ENCODE assay signal across 8 cellular contexts in the genomic region with DNA sequence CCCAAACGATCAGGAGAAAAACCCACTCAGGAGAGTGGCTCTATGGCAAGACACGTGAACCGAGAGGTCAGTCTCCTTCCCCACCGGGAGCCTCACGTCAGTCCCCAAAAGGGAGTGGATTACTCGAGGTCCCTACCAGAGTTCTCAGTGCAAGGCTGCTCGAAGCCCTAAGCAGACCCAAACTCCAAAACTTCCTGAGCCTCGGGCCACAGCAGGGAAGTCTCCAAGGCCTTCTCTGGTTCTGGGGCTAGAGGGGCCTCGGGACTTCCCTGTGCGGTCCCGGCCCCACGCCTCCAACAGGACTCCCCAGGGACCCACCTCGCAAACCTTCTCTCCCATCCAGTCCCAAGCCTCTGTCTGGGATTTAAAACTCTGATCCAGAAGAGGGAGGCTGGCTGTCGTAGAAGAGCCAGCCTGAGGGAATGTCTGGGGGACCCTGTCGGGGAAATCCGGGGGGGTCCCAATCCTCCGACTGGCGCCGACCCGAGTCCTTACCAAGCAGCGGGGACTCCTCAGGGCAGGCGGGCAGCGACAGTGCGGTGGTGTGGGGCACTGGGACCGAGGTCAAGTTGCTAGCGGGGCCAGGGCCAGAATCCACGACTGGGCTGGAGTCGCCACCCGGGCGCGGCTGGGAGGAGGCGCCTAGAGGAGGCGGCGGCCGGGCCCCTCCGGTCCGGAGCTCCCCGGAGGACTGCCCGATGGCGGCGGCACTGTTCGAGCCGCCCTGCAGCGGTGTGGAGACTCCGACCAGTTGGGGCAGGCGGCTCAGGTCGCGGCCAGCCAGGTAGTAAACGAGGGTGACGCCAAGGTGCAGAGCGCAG. TPM values are rescaled to one million over a fixed set of nuclear protein-coding genes. Genes with fewer than 3 reads are reported as not detected.
DNase-seq lines count a peak whose midpoint lies in the region; ATAC-seq and TF ChIP-seq lines count a peak whose summit lies in the region.

No MANE protein-coding gene starts in this region.

- H3K4me1 ChIP-seq in DOHH2 (ENCODE audit: control insufficient read depth, low read length) (peaks cover 60% of the 10 kb centered on the region), GM23248 (ENCODE audit: insufficient read depth) (peaks cover 40% of the 10 kb centered on the region), Loucy (ENCODE audit: insufficient read depth, low read length, poor library complexity, severe bottlenecking) (peaks cover 61% of the 10 kb centered on the region), iPS DF 6.9 (ENCODE audit: control insufficient read depth, insufficient read depth, low read length) (peaks cover 5% of the 10 kb centered on the region; the same call in 1 of the 2 replicates), spleen (peaks cover 48 to 82% (median 68%) of the 10 kb centered on the region in 6 donors)

- H3K9me2 ChIP-seq in DOHH2 (replicated peaks; ENCODE audit: control insufficient read depth, low read length) (no peaks in the 10 kb centered on the region), GM23248 (ENCODE audit: insufficient read depth) (no peaks in the 10 kb centered on the region), Loucy (replicated peaks; ENCODE audit: low read depth, low read length) (no peaks in the 10 kb centered on the region)

- no peaks in the 10 kb centered on the region for H4K20me1 ChIP-seq in DOHH2 (ENCODE audit: control insufficient read depth, insufficient read depth, low read depth, low read length)
- H4K20me1 ChIP-seq in GM23248 (ENCODE audit: insufficient read depth) = no peaks in the 10 kb centered on the region
- H4K20me1 ChIP-seq in Loucy (ENCODE audit: insufficient read depth, low read length, poor library complexity, severe bottlenecking) = peaks cover 14% of the 10 kb centered on the region

- H3K9ac ChIP-seq in GM23248 (peak overlapping the region; percentile 99), Loucy (ENCODE audit: low read depth, low read length, poor library complexity, severe bottlenecking) (peak overlapping the region; percentile 82)

- TF ChIP-seq CTCF in DOHH2 (IDR thresholded peaks at IDR 0.05; ENCODE audit: low read depth, low read length, poor library complexity, severe bottlenecking) = peak; percentile 22
- no peak for TF ChIP-seq CTCF in Loucy (conservative IDR thresholded peaks at IDR 0.05; ENCODE audit: low read length)
- peak in 1 of 11 experiments; percentile 1 for TF ChIP-seq CTCF in spleen (IDR thresholded peaks at IDR 0.05 in 8 of 11, conservative IDR thresholded peaks at IDR 0.05 in 3 of 11)

- H3K27me3 ChIP-seq in DOHH2 (ENCODE audit: control insufficient read depth, low read length) (no peaks in the 10 kb centered on the region), GM23248 (replicated peaks; ENCODE audit: insufficient read depth) (no peaks in the 10 kb centered on the region), Loucy (ENCODE audit: insufficient read depth, low read length, poor library complexity, severe bottlenecking) (no peaks in the 10 kb centered on the region), iPS DF 6.9 (ENCODE audit: control insufficient read depth, insufficient read depth, low read length) (no peaks in the 10 kb centered on the region; the same call in 1 of the 2 replicates), spleen (replicated peaks in 1 of 7) (no peaks in the 10 kb centered on the region)

- H3K9me3 ChIP-seq in DOHH2 (ENCODE audit: control insufficient read depth, insufficient read depth, low read length) (no peaks in the 10 kb centered on the region), GM23248 (ENCODE audit: low read depth) (no peaks in the 10 kb centered on the region), Loucy (ENCODE audit: insufficient read depth, low read depth, low read length) (no peaks in the 10 kb centered on the region), iPS DF 6.9 (ENCODE audit: control insufficient read depth, insufficient read depth, low read length) (no peaks in the 10 kb centered on the region), spleen (no peaks in the 10 kb centered on the region)

- intact Hi-C loops in spleen (cut with DNase I; ENCODE audit: low total_unique reads) = loop anchor here (5.0 kb wide), 1 partner anchor 89 kb away; a partner anchor contains a TSS

- H3K4me1 Mint-ChIP-seq in activated naive CD8-positive, alpha-beta T cell treated with anti-CD3 and anti-CD28 coated beads, Interleukin-2, amount 50 U/mL, for 24 hours = peaks cover 66% of the 10 kb centered on the region

- H3K79me2 ChIP-seq in DOHH2 (ENCODE audit: control insufficient read depth, low read length) (peaks cover 55% of the 10 kb centered on the region), GM23248 (ENCODE audit: insufficient read depth) (peaks cover 55% of the 10 kb centered on the region), Loucy (ENCODE audit: insufficient read depth, low read length) (peaks cover 54% of the 10 kb centered on the region)

- H3K27me3 Mint-ChIP-seq in activated naive CD8-positive, alpha-beta T cell treated with anti-CD3 and anti-CD28 coated beads, Interleukin-2, amount 50 U/mL, for 24 hours = no peaks in the 10 kb centered on the region

- H3K4me3 ChIP-seq in DOHH2 (ENCODE audit: low read length) (peak overlapping the region; percentile 96), GM23248 (peak overlapping the region; percentile 98), Loucy (ENCODE audit: low read length, poor library complexity, severe bottlenecking) (peak overlapping the region; percentile 92), iPS DF 6.9 (ENCODE audit: low read length) (peak overlapping the region; percentile 65; the same call in 1 of the 2 replicates), spleen (peak overlapping the region; percentile 78 to 90 (median 84))

- 1 to 3% methylated on average over 40 to 47 of the region's 51 CpGs for WGBS in GM23248 (ENCODE audit: low coverage in 1 of 2, low lambda C conversion rate in 2 of 2, missing lambda C conversion rate in 2 of 2), 2 experiments
- WGBS in iPS DF 6.9 (ENCODE audit: insufficient coverage, insufficient read length) = no CpG with 5 or more reads among the region's 51 CpGs
- WGBS in spleen, 5 donors = 0 to 1% (median 0%) methylated on average over 24 to 51 of the region's 51 CpGs

- H3K27ac ChIP-seq in DOHH2 (ENCODE audit: low read depth, low read length) (peak overlapping the region; percentile 63), GM23248 (peak overlapping the region; percentile 99), iPS DF 6.9 (ENCODE audit: low read length) (no peak overlapping the region), spleen (peak overlapping the region; percentile 92 to 99 (median 98))

- DNase-seq in GM23248 (peak; percentile 77), iPS DF 6.9 (ENCODE audit: low read depth, low spot score) (no peak), spleen (no peak), islet precursor cell (no peak)
- DNase-seq in activated naive CD8-positive, alpha-beta T cell treated with anti-CD3 and anti-CD28 coated beads, Interleukin-2, amount 50 U/mL, for 24 hours = peak; percentile 42

- peak overlapping the region; percentile 95 for H3K4me2 ChIP-seq in DOHH2 (ENCODE audit: low read length)
- peak overlapping the region; percentile 99 for H3K4me2 ChIP-seq in GM23248 (ENCODE audit: unreplicated experiment)
- peak overlapping the region; percentile 99 for H3K4me2 ChIP-seq in Loucy (ENCODE audit: low read depth, low read length, poor library complexity, severe bottlenecking)

- peaks cover 9% of the 10 kb centered on the region for H3K36me3 ChIP-seq in DOHH2 (ENCODE audit: control insufficient read depth, low read length)
- no peaks in the 10 kb centered on the region for H3K36me3 ChIP-seq in GM23248 (ENCODE audit: low read depth)
- H3K36me3 ChIP-seq in Loucy (ENCODE audit: insufficient read depth, low read length) = no peaks in the 10 kb centered on the region
- no peaks in the 10 kb centered on the region for H3K36me3 ChIP-seq in iPS DF 6.9 (ENCODE audit: control insufficient read depth, insufficient read depth, low read length)
- H3K36me3 ChIP-seq in spleen = no peaks in the 10 kb centered on the region

- in situ Hi-C loops in GM23248 (cut with MboI) = no loop called here

- TF ChIP-seq POLR2A in spleen (IDR thresholded peaks at IDR 0.05) (no peak), GM18505 (IDR thresholded peaks at IDR 0.05; ENCODE audit: borderline replicate concordance, extremely low read depth, insufficient read depth, insufficient read length) (no peak)

- H3K4me3 Mint-ChIP-seq in activated naive CD8-positive, alpha-beta T cell treated with anti-CD3 and anti-CD28 coated beads, Interleukin-2, amount 50 U/mL, for 24 hours = peak overlapping the region; percentile 94

- no peak for ATAC-seq in activated naive CD8-positive, alpha-beta T cell treated with anti-CD3 and anti-CD28 coated beads, Interleukin-2, amount 50 U/mL, for 24 hours
- ATAC-seq in GM18505 (IDR thresholded peaks at IDR 0.05; ENCODE audit: unreplicated experiment) = no peak

- 0 out of 2 replicates have a peak overlapping the region, but pooled peaks have one; percentile 1 for H2AFZ ChIP-seq in GM23248
- peak overlapping the region; percentile 62 for H2AFZ ChIP-seq in Loucy (ENCODE audit: low read length)

- H3K36me3 Mint-ChIP-seq in activated naive CD8-positive, alpha-beta T cell treated with anti-CD3 and anti-CD28 coated beads, Interleukin-2, amount 50 U/mL, for 24 hours (ENCODE audit: low read depth) = peaks cover 12% of the 10 kb centered on the region

- H3K9me3 Mint-ChIP-seq in activated naive CD8-positive, alpha-beta T cell treated with anti-CD3 and anti-CD28 coated beads, Interleukin-2, amount 50 U/mL, for 24 hours = no peaks in the 10 kb centered on the region

- H3K27ac Mint-ChIP-seq in activated naive CD8-positive, alpha-beta T cell treated with anti-CD3 and anti-CD28 coated beads, Interleukin-2, amount 50 U/mL, for 24 hours = peak overlapping the region; percentile 89

- H3F3A ChIP-seq in DOHH2 (ENCODE audit: control insufficient read depth, insufficient read depth) = no peaks in the 10 kb centered on the region
- peaks cover 52% of the 10 kb centered on the region for H3F3A ChIP-seq in GM23248 (ENCODE audit: insufficient read depth)
- H3F3A ChIP-seq in Loucy (ENCODE audit: low read depth) = no peaks in the 10 kb centered on the region

RNA-seq across cellular contexts. Expression of a gene that starts 0.7 kb away (rescaled TPM):
- total RNA-seq in GM23248 (2014; rRNA removed; shearing (Covaris generic)) = 70.8 and 74.3 TPM in 2 replicates
- polyA plus RNA-seq in GM23248 (2016; fragmentation: Nextera tagmentation; extraction: Ambion mirVana) (139 and 140 TPM in 2 replicates), spleen (10 to 100 TPM; 18.1 to 29.5 (median 25.4) TPM)
- total RNA-seq in spleen = 100 to 1,000 TPM in 2 of 7 donors, 10 to 100 TPM in 5; 75.1 to 111 (median 91.4) TPM

Comparison
In these comparisons a context has a peak if more than half of its experiments do, and no peak if none do; other contexts are left out.
1. DNase-seq: peak in GM23248 (single experiment) and activated naive CD8-positive, alpha-beta T cell treated with anti-CD3 and anti-CD28 coated beads, Interleukin-2, amount 50 U/mL, for 24 hours (single experiment); none in iPS DF 6.9 (single experiment), spleen (single experiment) and islet precursor cell (single experiment).
2. Peak in every context shown above with its lines, with median percentiles within 50 percentile points of each other: H3K4me2 ChIP-seq and H3K4me3 ChIP-seq.